In the genomic region with DNA sequence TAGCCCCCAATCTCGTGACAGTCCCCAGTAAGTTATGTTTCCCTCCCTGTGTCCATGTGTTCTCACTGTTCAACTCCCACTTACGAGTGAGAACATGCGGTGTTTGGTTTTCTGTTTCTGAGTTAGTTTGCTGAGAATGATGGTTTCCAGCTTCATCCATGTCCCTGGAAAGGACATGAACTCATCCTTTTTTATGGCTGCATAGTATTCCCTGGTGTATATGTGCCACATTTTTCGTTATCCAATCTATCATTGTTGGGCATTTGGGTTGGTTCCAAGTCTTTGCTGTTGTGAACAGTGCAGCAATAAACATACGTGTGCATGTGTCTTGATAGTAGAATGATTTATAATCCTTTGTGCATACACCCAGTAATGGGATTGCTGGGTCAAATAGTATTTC, we compare ENCODE assay signal across 2 cellular contexts.
DNase-seq lines count a peak whose midpoint lies in the region; ATAC-seq, FAIRE-seq and TF ChIP-seq lines count a peak whose summit lies in the region.
"Not testable (repeated sequence)": the region's sequence is repeated elsewhere in the genome, so short reads cannot be mapped to it uniquely, and the experiment has no call there.

No MANE protein-coding gene starts in this region.

- POLR2A ChIA-PET in HEK293 (lab: Yijun Ruan, JAX); K562 (lab: Yijun Ruan, JAX): not testable (repeated sequence)

- H2AFZ ChIP-seq in K562 (ENCODE audit: low read depth, low read length): not testable (repeated sequence)

- not testable (repeated sequence) for H3K27ac ChIP-seq in HEK293 (ENCODE audit: extremely low read depth, low read depth, low read length); K562 (ENCODE audit: extremely low read depth, low read depth, low read length)

- H4K20me1 ChIP-seq in K562 (replicated peaks; ENCODE audit: control insufficient read depth, insufficient read depth, low read length): not testable (repeated sequence)

- CTCF ChIA-PET in HEK293 (lab: Yijun Ruan, JAX); K562 (lab: Yijun Ruan, JAX; ENCODE audit: low intra/inter-chr PET ratio): not testable (repeated sequence)

- not testable (repeated sequence) for DNase-seq in K562 (ENCODE audit: extremely low read depth in 1 of 4, low spot score in 3 of 4)

- intact Hi-C loops in K562 (cut with micrococcal nuclease): not testable (repeated sequence)

- not testable (repeated sequence) for TF ChIP-seq EP300 in K562 (IDR thresholded peaks at IDR 0.05; ENCODE audit: low read length)

- H3K4me3 ChIP-seq in HEK293 (ENCODE audit: low read depth, low read length); K562: not testable (repeated sequence)

- WGBS in K562 (ENCODE audit: insufficient coverage, low coverage, missing lambda C conversion rate): 0% methylated on average over 5 of the region's 5 CpGs

- in situ Hi-C loops in K562 (cut with MboI): not testable (repeated sequence)

- not testable (repeated sequence) for H3K9me1 ChIP-seq in K562 (ENCODE audit: control insufficient read depth, insufficient read depth, low read length)

- not testable (repeated sequence) for H3K4me2 ChIP-seq in K562 (ENCODE audit: insufficient read depth, low read length)

- not testable (repeated sequence) for ATAC-seq in K562

- not testable (repeated sequence) for H3K27me3 ChIP-seq in K562 (ENCODE audit: control insufficient read depth in 2 of 2, insufficient read depth in 2 of 2, low read length in 2 of 2)

- not testable (repeated sequence) for H3K36me3 ChIP-seq in HEK293 (ENCODE audit: control insufficient read depth in 2 of 2, insufficient read depth in 1 of 2, low read length in 2 of 2); K562 (ENCODE audit: control insufficient read depth, insufficient read depth, low read length)

- TF ChIP-seq CTCF in HEK293 (tag by site-specific recombination; IDR thresholded peaks at IDR 0.05); K562 (IDR thresholded peaks at IDR 0.05 in 2 of 3, conservative IDR thresholded peaks at IDR 0.05 in 1 of 3; ENCODE audit: insufficient read depth in 2 of 3, low read depth in 1 of 3, low read length in 3 of 3): not testable (repeated sequence)

- not testable (repeated sequence) for TF ChIP-seq RAD21 in K562 (CRISPR knock-in tag; conservative IDR thresholded peaks at IDR 0.05 in 1 of 2, IDR thresholded peaks at IDR 0.05 in 1 of 2)

- H3K9ac ChIP-seq in K562 (ENCODE audit: insufficient read depth in 1 of 2, low read depth in 2 of 2, low read length in 2 of 2): not testable (repeated sequence)

- H3K9me3 ChIP-seq in HEK293 (ENCODE audit: control insufficient read depth, insufficient read depth, low read depth, low read length); K562 (replicated peaks; ENCODE audit: control insufficient read depth, insufficient read depth, low read depth, low read length): not testable (repeated sequence)

- H3K79me2 ChIP-seq in K562 (ENCODE audit: control insufficient read depth, insufficient read depth, low read length): not testable (repeated sequence)

- not testable (repeated sequence) for BruUV-seq in K562 (replicated peaks; lab: Mats Ljungman, UMichigan)

- not testable (repeated sequence) for TF ChIP-seq POLR2A in K562 (conservative IDR thresholded peaks at IDR 0.05)

- not testable (repeated sequence) for H3K4me1 ChIP-seq in HEK293 (ENCODE audit: control insufficient read depth, insufficient read depth, low read length); K562 (replicated peaks in 1 of 2; ENCODE audit: control insufficient read depth in 2 of 2, insufficient read depth in 2 of 2, low read length in 2 of 2)

- FAIRE-seq in K562 (lab: Jason Lieb, UNC): not testable (repeated sequence)

TF ChIP-seq in HEK293, 187 proteins besides CTCF, POLR2A, EP300 and RAD21:
- TF ChIP-seq, protein P1, sequence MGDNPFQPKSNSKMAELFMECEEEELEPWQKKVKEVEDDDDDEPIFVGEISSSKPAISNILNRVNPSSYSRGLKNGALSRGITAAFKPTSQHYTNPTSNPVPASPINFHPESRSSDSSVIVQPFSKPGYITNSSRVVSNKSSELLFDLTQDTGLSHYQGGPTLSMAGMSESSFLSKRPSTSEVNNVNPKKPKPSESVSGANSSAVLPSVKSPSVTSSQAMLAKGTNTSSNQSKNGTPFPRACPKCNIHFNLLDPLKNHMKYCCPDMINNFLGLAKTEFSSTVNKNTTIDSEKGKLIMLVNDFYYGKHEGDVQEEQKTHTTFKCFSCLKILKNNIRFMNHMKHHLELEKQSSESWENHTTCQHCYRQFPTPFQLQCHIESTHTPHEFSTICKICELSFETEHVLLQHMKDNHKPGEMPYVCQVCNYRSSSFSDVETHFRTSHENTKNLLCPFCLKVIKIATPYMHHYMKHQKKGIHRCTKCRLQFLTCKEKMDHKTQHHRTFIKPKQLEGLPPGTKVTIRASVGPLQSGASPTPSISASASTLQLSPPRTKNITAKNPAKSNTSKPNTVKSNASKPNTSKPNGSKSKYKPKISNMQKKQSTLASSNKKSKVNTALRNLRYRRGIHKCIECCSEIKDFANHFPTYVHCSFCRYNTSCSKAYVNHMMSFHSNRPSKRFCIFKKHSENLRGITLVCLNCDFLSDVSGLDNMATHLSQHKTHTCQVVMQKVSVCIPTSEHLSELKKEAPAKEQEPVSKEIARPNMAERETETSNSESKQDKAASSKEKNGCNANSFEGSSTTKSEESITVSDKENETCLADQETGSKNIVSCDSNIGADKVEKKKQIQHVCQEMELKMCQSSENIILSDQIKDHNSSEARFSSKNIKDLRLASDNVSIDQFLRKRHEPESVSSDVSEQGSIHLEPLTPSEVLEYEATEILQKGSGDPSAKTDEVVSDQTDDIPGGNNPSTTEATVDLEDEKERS (tag by site-specific recombination; IDR thresholded peaks at IDR 0.05): 0 out of 2 replicates have a peak, but pooled peaks have one; percentile 62
- TF ChIP-seq ZNF146 (tag by site-specific recombination; IDR thresholded peaks at IDR 0.05): peak; percentile 92

TF ChIP-seq in K562, 482 proteins besides CTCF, POLR2A, EP300 and RAD21:
- peak; percentile 90 for TF ChIP-seq ZNF146 (CRISPR knock-in tag; IDR thresholded peaks at IDR 0.05; ENCODE audit: unreplicated experiment)
